Comparison of ENCODE assay signal across 24 cellular contexts in the genomic region with DNA sequence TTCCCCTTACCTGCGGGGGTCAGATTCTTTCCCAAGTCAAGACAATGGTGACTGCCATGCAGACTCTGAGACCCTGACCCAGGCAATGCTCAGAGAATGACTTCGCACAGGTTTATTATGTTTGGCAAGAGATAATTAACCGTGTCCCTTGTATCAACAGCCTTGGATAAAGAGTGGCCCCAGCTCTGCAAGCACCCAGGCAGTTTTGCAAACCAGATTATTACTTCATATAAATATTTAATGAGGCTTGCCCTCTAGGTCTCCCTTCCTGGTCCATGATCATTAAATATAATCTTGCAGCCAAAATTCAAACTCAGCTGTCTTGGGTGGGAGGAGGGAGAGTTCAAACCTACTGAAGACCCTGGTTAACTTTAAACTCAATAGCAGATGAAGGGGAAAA.
"Had no signal": no experiment of that assay in that cellular context is flagged by ENCODE, and none has a peak within 500 bp of the region (broad histone marks: within the 10 kb centered on the region; RNA-seq: fewer than 3 reads in every experiment).

No MANE protein-coding gene starts in this region.

- H3K27ac ChIP-seq: adrenal gland, breast epithelium, coronary artery had no signal

- ATAC-seq: activated CD4-positive, alpha-beta T cell treated with anti-CD3 and anti-CD28 coated beads for 36 hours; PC-3 had no signal

- H3K27me3 ChIP-seq: adrenal gland, breast epithelium had no signal

- DNase-seq: activated CD4-positive, alpha-beta memory T cell treated with anti-CD3 and anti-CD28 coated beads, Interleukin-2, amount 10 ng/mL, durations not matched to agents 7 days and 5 days; activated CD4-positive, alpha-beta T cell treated with anti-CD3 and anti-CD28 coated beads for 36 hours; activated CD4-positive, alpha-beta T cell treated with anti-CD3 and anti-CD28 coated beads, Interleukin-2, amount 50 U/mL, for 1 hour; activated CD8-positive, alpha-beta memory T cell treated with anti-CD3 and anti-CD28 coated beads, Interleukin-2, amount 50 U/mL, for 48 hours; activated naive CD4-positive, alpha-beta T cell treated with anti-CD3 and anti-CD28 coated beads, Interleukin-2, amount 50 U/mL, for 16 hours; activated naive CD8-positive, alpha-beta T cell treated with anti-CD3 and anti-CD28 coated beads, Interleukin-2, amount 10 ng/mL, durations not matched to agents 7 days and 5 days; activated T-cell treated with anti-CD3 and anti-CD28 coated beads, Interleukin-2, amount 50 U/mL, for 1 hour; anterior cingulate cortex; caudate nucleus; Kasumi-1; KBM-7; NCI-H1048; NCI-H1436; NCI-H187 treated with DMSO at 0.1 percent for 48 hours; NCI-H2081 treated with DMSO at 0.1 percent for 48 hours; NCI-H446; NCI-H524; PC-3; SHP77; T-helper 2 cell; T1000 had no signal

- H3K4me3 ChIP-seq: adrenal gland, breast epithelium, coronary artery had no signal

- H3K9me3 ChIP-seq: adrenal gland, breast epithelium had no signal

- H3K4me1 ChIP-seq: adrenal gland, breast epithelium had no signal

- H3K36me3 ChIP-seq: adrenal gland, breast epithelium had no signal
